Comparison of ENCODE assay signal across 20 cellular contexts in the genomic region with DNA sequence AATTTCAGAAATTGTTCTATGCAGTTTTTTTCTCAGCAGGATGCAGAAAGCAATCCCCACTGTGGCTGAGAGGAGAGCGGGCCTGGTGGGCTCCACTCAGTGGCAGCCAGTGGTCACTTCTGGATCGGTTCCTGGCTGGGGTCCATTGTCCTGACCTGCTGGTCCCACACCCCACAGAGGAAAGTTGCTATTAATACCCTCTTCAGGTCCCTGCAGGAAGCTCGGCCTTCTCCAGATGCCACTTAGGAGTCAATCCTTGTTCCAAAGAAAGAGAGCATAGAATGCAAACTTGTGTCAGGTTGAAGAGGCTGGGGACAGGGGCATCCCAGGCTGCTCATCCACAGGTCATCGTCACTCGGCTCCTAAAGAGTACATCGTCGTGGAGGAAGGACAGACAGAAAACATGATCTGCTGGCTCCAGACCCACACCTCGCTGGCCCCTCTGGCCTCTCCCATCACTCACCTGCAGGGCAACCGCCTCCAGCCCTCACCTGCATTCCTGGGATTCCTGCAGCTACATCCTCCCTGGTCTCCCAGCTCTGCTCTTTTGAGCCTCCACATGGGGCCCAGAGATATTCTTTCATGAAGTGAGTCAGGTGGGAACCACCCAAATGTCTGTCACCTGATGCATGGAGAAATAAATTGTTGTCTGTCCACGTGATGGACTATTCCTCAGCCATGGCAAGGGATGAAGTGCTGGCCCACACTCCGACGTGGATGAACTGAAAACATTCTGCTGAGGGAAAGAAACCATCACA.
DNase-seq lines count a peak whose midpoint lies in the region; ATAC-seq, FAIRE-seq and TF ChIP-seq lines count a peak whose summit lies in the region.
"Had no signal": no experiment of that assay in that cellular context is flagged by ENCODE, and none has a peak within 500 bp of the region (broad histone marks: within the 10 kb centered on the region; RNA-seq: fewer than 3 reads in every experiment).

No MANE protein-coding gene starts in this region.

- H3K27me3 ChIP-seq in HepG2 (ENCODE audit: control insufficient read depth in 1 of 2, insufficient read depth in 2 of 2, low read length in 2 of 2) (no peaks in the 10 kb centered on the region), right lobe of liver (no peaks in the 10 kb centered on the region), H1 (replicated peaks in 1 of 4; ENCODE audit: control insufficient read depth in 3 of 4, extremely low read depth in 1 of 4, insufficient read depth in 3 of 4, low read length in 3 of 4) (no peaks in the 10 kb centered on the region), lower lobe of right lung (ENCODE audit: low read depth) (no peaks in the 10 kb centered on the region)
- H3K27me3 ChIP-seq in CD4-positive, alpha-beta memory T cell (ENCODE audit: insufficient read depth, low read length) = no peaks in the 10 kb centered on the region
- H3K27me3 ChIP-seq: transverse colon had no signal

- CTCF ChIA-PET in HepG2 (lab: Yijun Ruan, JAX; ENCODE audit: low intra/inter-chr PET ratio, low total read pairs) (no interaction called here), H1 (lab: Charles Lee; ENCODE audit: partially characterized antibody) (interaction anchor here (0.6 to 1.6 kb wide), 5 partner anchors 9 to 222 kb away, joined by 3 to 4 read pairs (median 3); no protein-coding TSS in a partner anchor)
- CTCF ChIA-PET in CD4-positive, alpha-beta memory T cell (lab: Charles Lee; ENCODE audit: partially characterized antibody) = no interaction called here

- H3K4me3 Mint-ChIP-seq in CD4-positive, alpha-beta memory T cell = no peak overlapping the region
- H3K4me3 Mint-ChIP-seq: CD14-positive monocyte; naive thymus-derived CD4-positive, alpha-beta T cell; stimulated activated naive B cell treated with anti-CD40 and anti-IgM and Interleukin-4, amounts not matched to agents 10 μg/mL and 1 μg/mL and 100 μg/mL, for 72 hours had no signal

- H2BK12ac ChIP-seq in H1 (ENCODE audit: low read depth, low read length) = peak overlapping the region; percentile 41

- TF ChIP-seq RAD21 in HepG2 (CRISPR knock-in tag; IDR thresholded peaks at IDR 0.05) (no peak), H1 (IDR thresholded peaks at IDR 0.05 in 1 of 2, conservative IDR thresholded peaks at IDR 0.05 in 1 of 2; ENCODE audit: low read depth in 2 of 2, low read length in 2 of 2) (peak; percentile 6 to 29; a peak in 2 of 4 replicates)

- WGBS in HepG2 (ENCODE audit: low lambda C conversion rate) = 90% methylated on average over 10 of the region's 12 CpGs
- 52% methylated on average over 4 of the region's 12 CpGs for WGBS in right lobe of liver (ENCODE audit: insufficient coverage, low coverage, low lambda C conversion rate, missing lambda C conversion rate)
- WGBS in H1 (ENCODE audit: extremely low coverage in 1 of 2, insufficient coverage in 1 of 2, insufficient read length in 1 of 2, insufficient replicate concordance in 2 of 2, low coverage in 1 of 2, low lambda C conversion rate in 2 of 2, missing lambda C conversion rate in 1 of 2), 2 experiments = 40% methylated on average over 12 of the region's 12 CpGs; no CpG with 5 or more reads in 1 of the 2 experiments

- H3K27ac Mint-ChIP-seq in CD4-positive, alpha-beta memory T cell = no peak overlapping the region
- H3K27ac Mint-ChIP-seq: naive thymus-derived CD4-positive, alpha-beta T cell; stimulated activated naive B cell treated with anti-CD40 and anti-IgM and Interleukin-4, amounts not matched to agents 10 μg/mL and 1 μg/mL and 100 μg/mL, for 72 hours had no signal

- POLR2A ChIA-PET in HepG2 (lab: Yijun Ruan, JAX) = interaction anchor here (1.4 kb wide), 1 partner anchor 9 kb away, joined by 4 read pairs; no protein-coding TSS in a partner anchor
- POLR2A ChIA-PET in H1 (lab: Charles Lee; ENCODE audit: partially characterized antibody) = interaction anchor here (0.9 kb wide), 1 partner anchor 219 kb away, joined by 3 read pairs; no protein-coding TSS in a partner anchor
- POLR2A ChIA-PET in CD4-positive, alpha-beta memory T cell (lab: Charles Lee; ENCODE audit: partially characterized antibody) = no interaction called here

- peak overlapping the region; percentile 29; the same call in 1 of the 2 replicates for H2AK5ac ChIP-seq in H1 (ENCODE audit: low read depth, low read length)

- peak overlapping the region; percentile 38; the same call in 1 of the 2 replicates for H2BK20ac ChIP-seq in H1 (ENCODE audit: low read length)

- H2AFZ ChIP-seq in HepG2 (ENCODE audit: low read length) (no peak overlapping the region), H1 (ENCODE audit: low read length) (no peak overlapping the region)

- H2BK120ac ChIP-seq in H1 (replicated peaks; ENCODE audit: low read depth, low read length) = peak overlapping the region; percentile 40

- intact Hi-C loops in HepG2 (cut with micrococcal nuclease; ENCODE audit: unreplicated experiment) (loop anchor here (5.0 to 10.0 kb wide), 6 partner anchors 54 to 443 kb away; partner anchors contain the start of gene ETS2), right lobe of liver (cut with DNase I) (loop anchor here in 1 of 2 donors (5.0 kb wide), 1 partner anchor 118 kb away; no protein-coding TSS in a partner anchor), lower lobe of right lung (cut with DNase I) (no loop called here)
- intact Hi-C loops in CD4-positive, alpha-beta memory T cell (cut with micrococcal nuclease) = no loop called here

- H3K23ac ChIP-seq in H1 (ENCODE audit: insufficient read length) = no peak overlapping the region

- H3K36me3 ChIP-seq in HepG2 (replicated peaks in 1 of 2; ENCODE audit: control insufficient read depth in 1 of 2, insufficient read depth in 2 of 2, low read length in 2 of 2) (no peaks in the 10 kb centered on the region), right lobe of liver (no peaks in the 10 kb centered on the region), H1 (ENCODE audit: control insufficient read depth in 2 of 4, insufficient read depth in 4 of 4, low read length in 3 of 4) (no peaks in the 10 kb centered on the region), lower lobe of right lung (no peaks in the 10 kb centered on the region)
- no peaks in the 10 kb centered on the region for H3K36me3 ChIP-seq in CD4-positive, alpha-beta memory T cell (ENCODE audit: insufficient read depth, low read length)
- H3K36me3 ChIP-seq: transverse colon had no signal

- TF ChIP-seq CTCF in HepG2 (CRISPR knock-in tag; IDR thresholded peaks at IDR 0.05) (no peak), right lobe of liver (IDR thresholded peaks at IDR 0.05) (no peak), H1 (IDR thresholded peaks at IDR 0.05; ENCODE audit: control extremely low read depth in 1 of 3, insufficient read depth in 1 of 3, low read depth in 1 of 3, low read length in 3 of 3) (peak in 1 of 3 experiments; percentile 10; a peak in 1 of 4 replicates), lower lobe of right lung (IDR thresholded peaks at IDR 0.05) (no peak)

- H3K9ac ChIP-seq in HepG2 (ENCODE audit: insufficient read depth, low read depth, low read length) = no peak overlapping the region
- H3K9ac ChIP-seq in H1 (replicated peaks in 1 of 4; ENCODE audit: extremely low read depth in 1 of 4, low read depth in 3 of 4, low read length in 3 of 4) = no peak overlapping the region

- peak overlapping the region; percentile 89 for H3K18ac ChIP-seq in H1 (ENCODE audit: extremely low read depth, low read length)

- no peaks in the 10 kb centered on the region for H3K4me1 Mint-ChIP-seq in CD4-positive, alpha-beta memory T cell
- H3K4me1 Mint-ChIP-seq: stimulated activated naive B cell treated with anti-CD40 and anti-IgM and Interleukin-4, amounts not matched to agents 10 μg/mL and 1 μg/mL and 100 μg/mL, for 72 hours had no signal

- BruUV-seq in HepG2 (replicated peaks; lab: Mats Ljungman, UMichigan) = no TSS peak

- no peak overlapping the region for H3K14ac ChIP-seq in H1 (ENCODE audit: insufficient read length)

- H3K79me1 ChIP-seq in H1 (ENCODE audit: low read depth, low read length) = no peaks in the 10 kb centered on the region

- in situ Hi-C loops in HepG2 (cut with HindIII; ENCODE audit: extremely low pct_ligation_motif_present, low pct_unique_long_range_greater_than_20kb) = no loop called here

- H3K27me3 Mint-ChIP-seq in CD4-positive, alpha-beta memory T cell = peaks cover 8 to 15% of the 10 kb centered on the region in 2 donors

- TF ChIP-seq EP300 in HepG2 (IDR thresholded peaks at IDR 0.05; ENCODE audit: low read depth in 2 of 2, low read length in 2 of 2) (no peak), HepG2 (CRISPR knock-in tag; IDR thresholded peaks at IDR 0.05; ENCODE audit: borderline replicate concordance) (no peak), H1 (IDR thresholded peaks at IDR 0.05; ENCODE audit: borderline replicate concordance in 1 of 2, low read depth in 2 of 2, low read length in 2 of 2) (peak in 1 of 2 experiments; percentile 89; a peak in 2 of 3 replicates)

- no peaks in the 10 kb centered on the region for H4K20me1 ChIP-seq in HepG2 (ENCODE audit: insufficient read depth, low read length)
- H4K20me1 ChIP-seq in H1 (replicated peaks in 1 of 2; ENCODE audit: control insufficient read depth in 1 of 2, insufficient read depth in 2 of 2, low read length in 2 of 2) = no peaks in the 10 kb centered on the region

- peak overlapping the region; percentile 88 for H2BK5ac ChIP-seq in H1 (ENCODE audit: low read depth, low read length)

- no peaks in the 10 kb centered on the region for H3K9me3 ChIP-seq in HepG2 (ENCODE audit: low read length)
- no peaks in the 10 kb centered on the region for H3K9me3 ChIP-seq in right lobe of liver
- H3K9me3 ChIP-seq in H1 (ENCODE audit: insufficient read depth in 2 of 2, low read depth in 1 of 2, low read length in 1 of 2) = peaks cover 4 to 7% of the 10 kb centered on the region in 2 experiments; a peak in 2 of 4 replicates
- peaks cover 8% of the 10 kb centered on the region for H3K9me3 ChIP-seq in lower lobe of right lung
- no peaks in the 10 kb centered on the region for H3K9me3 ChIP-seq in CD4-positive, alpha-beta memory T cell (ENCODE audit: control insufficient read depth in 1 of 2, low read length in 2 of 2)
- H3K9me3 ChIP-seq: transverse colon had no signal

- DNase-seq in HepG2 (ENCODE audit: low spot score) (no peak), right lobe of liver (no peak), H1 (ENCODE audit: low read depth in 1 of 2, low spot score in 2 of 2) (peak; percentile 63 to 73), lower lobe of right lung (no peak), GOT3 (lab: John Stamatoyannopoulos, UW) (no peak), SHP77 treated with DMSO at 0.1 percent for 48 hours (lab: John Stamatoyannopoulos, UW) (no peak), KG1 (lab: John Stamatoyannopoulos, UW) (no peak)
- no peak for DNase-seq in CD4-positive, alpha-beta memory T cell
- DNase-seq: activated CD4-positive, alpha-beta T cell treated with anti-CD3 and anti-CD28 coated beads, Interleukin-2, amount 50 U/mL, for 1 hour; activated gamma-delta T cell treated with Interleukin-2 at 50 U/mL for 16 hours; amygdala; DMS79; naive thymus-derived CD4-positive, alpha-beta T cell; NCI-H1092; NCI-H2171; NCI-H82; stimulated activated naive B cell treated with anti-CD40 and anti-IgM and Interleukin-4, amounts not matched to agents 10 μg/mL and 1 μg/mL and 100 μg/mL, for 72 hours; transverse colon had no signal

- no peak overlapping the region for H3K4ac ChIP-seq in H1 (replicated peaks; ENCODE audit: insufficient read length, low read depth, low read length)

- peaks cover 0 to 18% (median 10%) of the 10 kb centered on the region in 8 donors for H3K9me3 Mint-ChIP-seq in CD4-positive, alpha-beta memory T cell

- no peak overlapping the region for H3K4me2 ChIP-seq in HepG2 (ENCODE audit: low read depth, low read length)
- H3K4me2 ChIP-seq in H1 (ENCODE audit: insufficient read depth in 1 of 2, low read depth in 2 of 2, low read length in 2 of 2) = peak overlapping the region; percentile 45 to 46; a peak in 3 of 4 replicates

- peak overlapping the region; percentile 70 for H4K91ac ChIP-seq in H1 (replicated peaks; ENCODE audit: insufficient read length, low read length)

- ATAC-seq in HepG2 = no peak
- no peak for ATAC-seq in right lobe of liver
- ATAC-seq in lower lobe of right lung = no peak
- ATAC-seq: naive thymus-derived CD4-positive, alpha-beta T cell; Panc1; stimulated activated naive B cell treated with anti-CD40 and anti-IgM and Interleukin-4, amounts not matched to agents 10 μg/mL and 1 μg/mL and 100 μg/mL, for 72 hours had no signal

- H3K56ac ChIP-seq in H1 (replicated peaks; ENCODE audit: insufficient read length, low read depth, low read length) = no peak overlapping the region

- H3K4me3 ChIP-seq in HepG2 (replicated peaks in 1 of 3; ENCODE audit: insufficient read depth in 1 of 3, low read depth in 2 of 3, low read length in 3 of 3) (no peak overlapping the region), right lobe of liver (no peak overlapping the region), H1 (ENCODE audit: extremely low read depth in 1 of 4, insufficient read depth in 2 of 4, low read depth in 3 of 4, low read length in 4 of 4) (peak overlapping the region in 1 of 4 experiments; percentile 22; a peak in 1 of 8 replicates), lower lobe of right lung (no peak overlapping the region)
- no peak overlapping the region for H3K4me3 ChIP-seq in CD4-positive, alpha-beta memory T cell (ENCODE audit: low read length in 2 of 2)
- H3K4me3 ChIP-seq: transverse colon had no signal

- H3K79me2 ChIP-seq in HepG2 (ENCODE audit: insufficient read depth, low read length) = no peaks in the 10 kb centered on the region
- no peaks in the 10 kb centered on the region for H3K79me2 ChIP-seq in H1 (ENCODE audit: control insufficient read depth in 1 of 2, insufficient read depth in 2 of 2, low read length in 2 of 2)

- no peak overlapping the region for H4K8ac ChIP-seq in H1 (ENCODE audit: extremely low read depth, insufficient read depth, low read length)

- H4K5ac ChIP-seq in H1 (ENCODE audit: insufficient read length, low read depth, low read length) = peak overlapping the region; percentile 73

- H3K36me3 Mint-ChIP-seq in CD4-positive, alpha-beta memory T cell = peaks cover 0 to 4% of the 10 kb centered on the region in 2 donors
- H3K36me3 Mint-ChIP-seq: stimulated activated naive B cell treated with anti-CD40 and anti-IgM and Interleukin-4, amounts not matched to agents 10 μg/mL and 1 μg/mL and 100 μg/mL, for 72 hours had no signal

- H3K27ac ChIP-seq in HepG2 (ENCODE audit: extremely low read length, insufficient read depth, low read length) (no peak overlapping the region), right lobe of liver (peak overlapping the region in 1 of 3 donors; percentile 8), H1 (ENCODE audit: low read depth, low read length) (peak overlapping the region; percentile 46; the same call in 1 of the 2 replicates), lower lobe of right lung (peak overlapping the region; percentile 26)
- no peak overlapping the region for H3K27ac ChIP-seq in CD4-positive, alpha-beta memory T cell (ENCODE audit: low read depth, low read length)
- H3K27ac ChIP-seq: transverse colon had no signal

- TF ChIP-seq POLR2A in HepG2 (IDR thresholded peaks at IDR 0.05; ENCODE audit: insufficient read depth in 1 of 2, low read depth in 2 of 2, low read length in 2 of 2) = no peak
- no peak for TF ChIP-seq POLR2A in right lobe of liver (IDR thresholded peaks at IDR 0.05)
- 0 out of 3 replicates have a peak, but pooled peaks of 1 of the 2 experiments have one; percentile 38 for TF ChIP-seq POLR2A in H1 (IDR thresholded peaks at IDR 0.05; ENCODE audit: control extremely low read depth in 1 of 2, low read depth in 2 of 2, low read length in 2 of 2)

- H2BK15ac ChIP-seq in H1 (ENCODE audit: low read length) = 0 out of 2 replicates have a peak overlapping the region, but pooled peaks have one; percentile 50

- no peaks in the 10 kb centered on the region for H3K23me2 ChIP-seq in H1 (ENCODE audit: low read depth, low read length)

- H3K4me1 ChIP-seq in HepG2 (ENCODE audit: insufficient read depth, low read length) (peaks cover 65% of the 10 kb centered on the region), right lobe of liver (peaks cover 0 to 19% (median 10%) of the 10 kb centered on the region in 4 donors), H1 (replicated peaks in 1 of 4; ENCODE audit: control insufficient read depth in 3 of 4, insufficient read depth in 4 of 4, low read length in 3 of 4) (peaks cover 9 to 15% (median 15%) of the 10 kb centered on the region in 4 experiments), lower lobe of right lung (peaks cover 26% of the 10 kb centered on the region)
- H3K4me1 ChIP-seq in CD4-positive, alpha-beta memory T cell (ENCODE audit: insufficient read depth, low read length) = no peaks in the 10 kb centered on the region

- no peak for FAIRE-seq in HepG2 (lab: Jason Lieb, UNC)
- peak; percentile 90 for FAIRE-seq in H1 (lab: Jason Lieb, UNC)

Comparison
In these comparisons a context has a peak if more than half of its experiments do, and no peak if none do; other contexts are left out.
1. DNase-seq: peak in H1 (2 of 2); none in HepG2 (single experiment), right lobe of liver (0 of 3), lower lobe of right lung (single experiment), GOT3 (single experiment), SHP77 treated with DMSO at 0.1 percent for 48 hours (single experiment), CD4-positive, alpha-beta memory T cell (0 of 5) and KG1 (single experiment).
2. H3K27ac ChIP-seq: peak in H1 (single experiment) and lower lobe of right lung (single experiment); none in HepG2 (single experiment) and CD4-positive, alpha-beta memory T cell (single experiment).
3. Of the 41 proteins assayed by ChIP-seq in both HepG2 and H1: peak only in HepG2: none; only in H1: ATF3, JUND, MAX, POLR2AphosphoS5, RAD21, SP1 and 3 more; in both: none; in neither: 27; mixed calls (peak in some experiments, not most) for 5.